9 cellular contexts compared by ENCODE assay signal in genomic region chr16:68756250-68757051, GRCh38. TPM values are rescaled to one million over a fixed set of nuclear protein-coding genes. Genes with fewer than 3 reads are reported as not detected.
DNase-seq lines count a peak whose midpoint lies in the region; ATAC-seq, FAIRE-seq and TF ChIP-seq lines count a peak whose summit lies in the region.
"Had no signal": no experiment of that assay in that cellular context is flagged by ENCODE, and none has a peak within 500 bp of the region (broad histone marks: within the 10 kb centered on the region; RNA-seq: fewer than 3 reads in every experiment).

No MANE protein-coding gene starts in this region.

- TF ChIP-seq POLR2A in GM12892 (IDR thresholded peaks at IDR 0.05; ENCODE audit: low read depth, low read length) = no peak

- peak; percentile 84 for FAIRE-seq in GM12892 (lab: Jason Lieb, UNC)

- peak overlapping the region; percentile 50 to 56 for H3K9ac ChIP-seq in mucosa of rectum (ENCODE audit: low read depth in 1 of 2, low read length in 2 of 2)

- intact Hi-C loops in posterior vena cava (cut with DNase I) = no loop called here
- intact Hi-C loops in posterior cingulate gyrus (cut with DNase I) = no loop called here

- H3K4me1 ChIP-seq in mucosa of rectum (ENCODE audit: control insufficient read depth in 2 of 2, insufficient read depth in 2 of 2, low read length in 2 of 2) = peaks cover 29 to 49% of the 10 kb centered on the region in 2 donors

- peaks cover 3 to 4% of the 10 kb centered on the region in 2 donors for H3K36me3 ChIP-seq in mucosa of rectum (ENCODE audit: control insufficient read depth in 2 of 2, insufficient read depth in 2 of 2, low read length in 2 of 2)

- H3K27ac ChIP-seq in mucosa of rectum (ENCODE audit: low read depth in 2 of 2, low read length in 2 of 2) = peak overlapping the region; percentile 90 to 97

- ATAC-seq in GM21723 (IDR thresholded peaks at IDR 0.05; ENCODE audit: unreplicated experiment) = peak; percentile 63

- no peaks in the 10 kb centered on the region for H3K27me3 ChIP-seq in mucosa of rectum (ENCODE audit: control insufficient read depth in 2 of 2, insufficient read depth in 2 of 2, low read length in 2 of 2)

- DNase-seq in GM12892 (ENCODE audit: insufficient read length) (peak; percentile 53), LoVo (ENCODE audit: low spot score) (peak; percentile 95), activated T-cell treated with anti-CD3 and anti-CD28 coated beads for 48 hours (ENCODE audit: low read depth) (peak; percentile 68), posterior vena cava (ENCODE audit: low spot score) (no peak), posterior cingulate gyrus (no peak), hepatic stellate cell (ENCODE audit: low spot score) (no peak)

- H3K4me3 ChIP-seq in mucosa of rectum (ENCODE audit: low read length in 2 of 2) = no peak overlapping the region

- no peaks in the 10 kb centered on the region for H3K9me3 ChIP-seq in mucosa of rectum (ENCODE audit: control insufficient read depth in 2 of 2, low read length in 2 of 2)

RNA-seq across cellular contexts. Expression of gene CDH1, which starts 19.4 kb away (rescaled TPM):
- polyA plus RNA-seq in GM12892 (2012; ENCODE audit: missing spikeins) = 2.9 TPM
- not detected for total RNA-seq in posterior vena cava
- total RNA-seq: NCI-H460 had no signal

Comparison
In these comparisons a context has a peak if more than half of its experiments do, and no peak if none do; other contexts are left out.
1. DNase-seq: peak in GM12892 (single experiment), LoVo (single experiment) and activated T-cell treated with anti-CD3 and anti-CD28 coated beads for 48 hours (single experiment); none in posterior vena cava (single experiment), posterior cingulate gyrus (0 of 10) and hepatic stellate cell (single experiment).